8 cellular contexts compared by ENCODE assay signal in genomic region chr3:72629191-72629611, GRCh38.
DNase-seq lines count a peak whose midpoint lies in the region; ATAC-seq, FAIRE-seq and TF ChIP-seq lines count a peak whose summit lies in the region.

No MANE protein-coding gene starts in this region.

- H3K27ac Mint-ChIP-seq in HFFc6 = no peak overlapping the region

- no peaks in the 10 kb centered on the region; the same call in 1 of the 2 replicates for H3K9me3 Mint-ChIP-seq in HFFc6

- DNase-seq in RCC 7860 (ENCODE audit: low spot score) = peak; percentile 45
- no peak for DNase-seq in lower lobe of right lung
- no peak for DNase-seq in HFFc6
- no peak for DNase-seq in NCI-H2029 (lab: John Stamatoyannopoulos, UW)
- no peak for DNase-seq in DMS153 treated with DMSO at 0.1 percent for 48 hours (lab: John Stamatoyannopoulos, UW; ENCODE audit: unreplicated experiment)
- DNase-seq in activated CD4-positive, alpha-beta T cell treated with anti-CD3 and anti-CD28 coated beads, Interleukin-2, amount 50 U/mL, for 1 hour = no peak

- peaks cover 12% of the 10 kb centered on the region for H3K4me1 ChIP-seq in lower lobe of right lung

- H3K4me1 Mint-ChIP-seq in HFFc6 (ENCODE audit: low read depth) = peaks cover 13% of the 10 kb centered on the region

- H3K27me3 Mint-ChIP-seq in HFFc6 (ENCODE audit: insufficient read depth) = peaks cover 17% of the 10 kb centered on the region

- peak; percentile 79 for ATAC-seq in GM18502 (IDR thresholded peaks at IDR 0.05; ENCODE audit: poor library complexity, unreplicated experiment)
- peak; percentile 63 for ATAC-seq in HG02763 (IDR thresholded peaks at IDR 0.05; ENCODE audit: unreplicated experiment)
- peak; percentile 60 to 65 for ATAC-seq in lower lobe of right lung

- H3K27me3 ChIP-seq in lower lobe of right lung (ENCODE audit: low read depth) = no peaks in the 10 kb centered on the region

- no peaks in the 10 kb centered on the region for H3K36me3 Mint-ChIP-seq in HFFc6 (ENCODE audit: low read depth)

- FAIRE-seq in RCC 7860 (lab: Jason Lieb, UNC) = peak; percentile 59

- H3K4me3 ChIP-seq in lower lobe of right lung = no peak overlapping the region

- H3K4me3 Mint-ChIP-seq in HFFc6 = no peak overlapping the region

- no peak overlapping the region for H3K27ac ChIP-seq in lower lobe of right lung

- H3K36me3 ChIP-seq in lower lobe of right lung = no peaks in the 10 kb centered on the region

- intact Hi-C loops in lower lobe of right lung (cut with DNase I) = no loop called here

- H3K9me3 ChIP-seq in lower lobe of right lung = no peaks in the 10 kb centered on the region

- TF ChIP-seq CTCF in lower lobe of right lung (IDR thresholded peaks at IDR 0.05) (no peak), HFFc6 (IDR thresholded peaks at IDR 0.05) (no peak)
